Comparison of ENCODE assay signal across 10 cellular contexts in genomic region chr5:69136296-69136695, GRCh38. TPM values are rescaled to one million over a fixed set of nuclear protein-coding genes. Genes with fewer than 3 reads are reported as not detected.
DNase-seq lines count a peak whose midpoint lies in the region; ATAC-seq and TF ChIP-seq lines count a peak whose summit lies in the region.
"Had no signal": no experiment of that assay in that cellular context is flagged by ENCODE, and none has a peak within 500 bp of the region (broad histone marks: within the 10 kb centered on the region; RNA-seq: fewer than 3 reads in every experiment).

No MANE protein-coding gene starts in this region.

- no peaks in the 10 kb centered on the region for H3K36me3 Mint-ChIP-seq in effector memory CD8-positive, alpha-beta T cell (ENCODE audit: insufficient read depth)

- no peak overlapping the region for H3K4me3 ChIP-seq in foreskin fibroblast (ENCODE audit: low read depth in 1 of 2, low read length in 2 of 2)
- H3K4me3 ChIP-seq: neural progenitor cell had no signal

- H3K27ac Mint-ChIP-seq in effector memory CD8-positive, alpha-beta T cell, result no peak overlapping the region
- H3K27ac Mint-ChIP-seq: activated naive CD4-positive, alpha-beta T cell treated with anti-CD3 and anti-CD28 coated beads, Interleukin-2, amount 10 ng/mL, durations not matched to agents 7 days and 5 days; neural progenitor cell had no signal

- DNase-seq in fibroblast of the conjunctiva (ENCODE audit: low read depth), result peak; percentile 2
- no peak for DNase-seq in effector memory CD8-positive, alpha-beta T cell
- DNase-seq in foreskin fibroblast, result no peak
- DNase-seq in stimulated activated CD4-positive, alpha-beta T cell treated with anti-CD3 and anti-CD28 coated beads, Interleukin-12 subunit alpha, Interleukin-12 subunit beta, amount 100 ng/mL, for 4 hours, result no peak
- DNase-seq in H4 (ENCODE audit: low spot score), result no peak
- DNase-seq: activated naive CD4-positive, alpha-beta T cell treated with anti-CD3 and anti-CD28 coated beads, Interleukin-2, amount 10 ng/mL, durations not matched to agents 7 days and 5 days had no signal

- no peaks in the 10 kb centered on the region for H3K9me3 Mint-ChIP-seq in effector memory CD8-positive, alpha-beta T cell

- ATAC-seq in GM18520 (IDR thresholded peaks at IDR 0.05; ENCODE audit: unreplicated experiment), result peak; percentile 77
- ATAC-seq in GM21786 (IDR thresholded peaks at IDR 0.05; ENCODE audit: unreplicated experiment), result peak; percentile 88
- ATAC-seq in HG03521 (IDR thresholded peaks at IDR 0.05; ENCODE audit: unreplicated experiment), result peak; percentile 86
- no peak for ATAC-seq in effector memory CD8-positive, alpha-beta T cell (replicated peaks)

- H3K27me3 Mint-ChIP-seq in effector memory CD8-positive, alpha-beta T cell, result no peaks in the 10 kb centered on the region
- H3K27me3 Mint-ChIP-seq: activated naive CD4-positive, alpha-beta T cell treated with anti-CD3 and anti-CD28 coated beads, Interleukin-2, amount 10 ng/mL, durations not matched to agents 7 days and 5 days had no signal

- TF ChIP-seq CTCF in foreskin fibroblast (IDR thresholded peaks at IDR 0.05; ENCODE audit: low read depth, low read length), result no peak

- no peaks in the 10 kb centered on the region for H3K4me1 Mint-ChIP-seq in effector memory CD8-positive, alpha-beta T cell (ENCODE audit: low read depth in 2 of 2)
- H3K4me1 Mint-ChIP-seq: activated naive CD4-positive, alpha-beta T cell treated with anti-CD3 and anti-CD28 coated beads, Interleukin-2, amount 10 ng/mL, durations not matched to agents 7 days and 5 days; neural progenitor cell had no signal

- no peak overlapping the region for H3K4me3 Mint-ChIP-seq in effector memory CD8-positive, alpha-beta T cell
- H3K4me3 Mint-ChIP-seq: activated naive CD4-positive, alpha-beta T cell treated with anti-CD3 and anti-CD28 coated beads, Interleukin-2, amount 10 ng/mL, durations not matched to agents 7 days and 5 days; neural progenitor cell had no signal

RNA-seq across cellular contexts. Expression of gene CCNB1, which starts 30.7 kb away (rescaled TPM):
- 513 and 514 TPM in 2 replicates for total RNA-seq in H4 (2014; rRNA removed; shearing (Covaris generic))

RNA-seq across cellular contexts. Expression of gene SLC30A5, which starts 42.5 kb away (rescaled TPM):
- 45.8 and 64.2 TPM in 2 replicates for total RNA-seq in H4 (2014; rRNA removed; shearing (Covaris generic))

RNA-seq across cellular contexts. Expression of gene CENPH, which starts 53.1 kb away (rescaled TPM):
- total RNA-seq in H4 (2014; rRNA removed; shearing (Covaris generic)), result 41.7 and 45.8 TPM in 2 replicates
